Comparison of ENCODE assay signal across 14 cellular contexts in genomic region chr10:90775351-90776028, GRCh38.
A peak's percentile ranks its signal among the peaks of the same experiment; 100 is the strongest.
DNase-seq lines count a peak whose midpoint lies in the region; ATAC-seq and TF ChIP-seq lines count a peak whose summit lies in the region.
"Had no signal": no experiment of that assay in that cellular context is flagged by ENCODE, and none has a peak within 500 bp of the region (broad histone marks: within the 10 kb centered on the region; RNA-seq: fewer than 3 reads in every experiment).

No MANE protein-coding gene starts in this region.

- no peak overlapping the region for H3K27ac Mint-ChIP-seq in activated naive CD8-positive, alpha-beta T cell treated with anti-CD3 and anti-CD28 coated beads for 36 hours
- H3K27ac Mint-ChIP-seq: brain, nephron had no signal

- DNase-seq in ELR (ENCODE audit: low read depth) (peak; percentile 56), astrocyte of the cerebellum (ENCODE audit: low read depth) (peak; percentile 68), midbrain (lab: John Stamatoyannopoulos, UW) (peak; percentile 7), cortex of kidney (lab: John Stamatoyannopoulos, UW) (no peak), DMS79 (lab: John Stamatoyannopoulos, UW) (no peak), hepatic stellate cell (ENCODE audit: low spot score) (no peak)
- no peak for DNase-seq in activated naive CD8-positive, alpha-beta T cell treated with anti-CD3 and anti-CD28 coated beads for 36 hours
- DNase-seq: Calu3; NCI-H1436; stimulated activated CD4-positive, alpha-beta T cell treated with anti-CD3 and anti-CD28 coated beads, Interleukin-4, amount 100 ng/mL, for 24 hours; uterus had no signal

- peaks cover 6% of the 10 kb centered on the region for H3K27me3 Mint-ChIP-seq in activated naive CD8-positive, alpha-beta T cell treated with anti-CD3 and anti-CD28 coated beads for 36 hours

- no peak overlapping the region for H3K4me3 Mint-ChIP-seq in activated naive CD8-positive, alpha-beta T cell treated with anti-CD3 and anti-CD28 coated beads for 36 hours
- H3K4me3 Mint-ChIP-seq: brain, nephron had no signal

- no peaks in the 10 kb centered on the region for H3K36me3 Mint-ChIP-seq in activated naive CD8-positive, alpha-beta T cell treated with anti-CD3 and anti-CD28 coated beads for 36 hours
- H3K36me3 Mint-ChIP-seq: brain had no signal

- no peak overlapping the region for H3K4me3 ChIP-seq in astrocyte of the cerebellum (ENCODE audit: low read depth, low read length)
- H3K4me3 ChIP-seq: uterus had no signal

- peak; percentile 39 for ATAC-seq in HG03280 (IDR thresholded peaks at IDR 0.05; ENCODE audit: unreplicated experiment)

- H3K9me3 Mint-ChIP-seq in activated naive CD8-positive, alpha-beta T cell treated with anti-CD3 and anti-CD28 coated beads for 36 hours = no peaks in the 10 kb centered on the region
- H3K9me3 Mint-ChIP-seq: brain, nephron had no signal

- TF ChIP-seq CTCF in astrocyte of the cerebellum (IDR thresholded peaks at IDR 0.05; ENCODE audit: low read depth, low read length, missing control alignments) = no peak

- H3K4me1 Mint-ChIP-seq in activated naive CD8-positive, alpha-beta T cell treated with anti-CD3 and anti-CD28 coated beads for 36 hours = no peaks in the 10 kb centered on the region
- H3K4me1 Mint-ChIP-seq: brain, nephron had no signal

- in situ Hi-C loops in astrocyte of the cerebellum (cut with HindIII; ENCODE audit: low sequenced_read_pairs) = no loop called here

Comparison
In these comparisons a context has a peak if more than half of its experiments do, and no peak if none do; other contexts are left out.
1. DNase-seq: peak in ELR (single experiment), astrocyte of the cerebellum (single experiment) and midbrain (single experiment); none in cortex of kidney (single experiment), DMS79 (single experiment), hepatic stellate cell (single experiment) and activated naive CD8-positive, alpha-beta T cell treated with anti-CD3 and anti-CD28 coated beads for 36 hours (single experiment).